21 cellular contexts compared by ENCODE assay signal in genomic region chr7:37546677-37547076, GRCh38.
"Had no signal": no experiment of that assay in that cellular context is flagged by ENCODE, and none has a peak within 500 bp of the region (broad histone marks: within the 10 kb centered on the region; RNA-seq: fewer than 3 reads in every experiment).

No MANE protein-coding gene starts in this region.

- H3K36me3 ChIP-seq: WERI-Rb-1 had no signal

- H3K9me3 Mint-ChIP-seq: activated CD8-positive, alpha-beta T cell treated with anti-CD3 and anti-CD28 coated beads for 36 hours; activated naive CD4-positive, alpha-beta T cell treated with anti-CD3 and anti-CD28 coated beads, Interleukin-2, amount 10 ng/mL, durations not matched to agents 7 days and 5 days; activated naive CD8-positive, alpha-beta T cell treated with anti-CD3 and anti-CD28 coated beads for 36 hours; activated T-helper 2 cell treated with anti-CD3 and anti-CD28 coated beads, Interferon-gamma antibody, Interleukin-2, Interleukin-4, amounts not matched to agents 10 μg/mL and 5 μg/mL and 100 μg/mL, durations not matched to agents 14 hours and 24 hours and 36 hours had no signal

- H3K4me2 ChIP-seq: PC-9 had no signal

- ATAC-seq: activated CD4-positive, alpha-beta T cell treated with anti-CD3 and anti-CD28 coated beads for 36 hours; activated CD8-positive, alpha-beta T cell treated with anti-CD3 and anti-CD28 coated beads for 36 hours; activated T-cell treated with anti-CD3 and anti-CD28 coated beads, Interleukin-2, amount 50 U/mL, for 72 hours had no signal

- H3K36me3 Mint-ChIP-seq: activated naive CD4-positive, alpha-beta T cell treated with anti-CD3 and anti-CD28 coated beads, Interleukin-2, amount 10 ng/mL, durations not matched to agents 7 days and 5 days; activated naive CD8-positive, alpha-beta T cell treated with anti-CD3 and anti-CD28 coated beads for 36 hours had no signal

- H3K4me1 Mint-ChIP-seq: activated CD4-positive, alpha-beta T cell treated with anti-CD3 and anti-CD28 coated beads for 36 hours; activated naive CD4-positive, alpha-beta T cell treated with anti-CD3 and anti-CD28 coated beads, Interleukin-2, amount 10 ng/mL, durations not matched to agents 7 days and 5 days; activated naive CD8-positive, alpha-beta T cell treated with anti-CD3 and anti-CD28 coated beads for 36 hours had no signal

- DNase-seq: activated CD4-positive, alpha-beta T cell treated with anti-CD3 and anti-CD28 coated beads for 36 hours; activated CD4-positive, alpha-beta T cell treated with anti-CD3 and anti-CD28 coated beads, Interleukin-2, amount 50 U/mL, for 1 hour; activated CD8-positive, alpha-beta memory T cell treated with anti-CD3 and anti-CD28 coated beads, Interleukin-2, amount 50 U/mL, for 4 hours; activated CD8-positive, alpha-beta T cell treated with anti-CD3 and anti-CD28 coated beads for 36 hours; activated gamma-delta T cell treated with Interleukin-2 at 50 U/mL for 16 hours; activated naive CD4-positive, alpha-beta T cell treated with anti-CD3 and anti-CD28 coated beads, Interleukin-2, amount 10 ng/mL, durations not matched to agents 7 days and 5 days; activated naive CD8-positive, alpha-beta T cell treated with anti-CD3 and anti-CD28 coated beads for 36 hours; activated T-cell treated with anti-CD3 and anti-CD28 coated beads, Interleukin-2, amount 50 U/mL, for 72 hours; anterior cingulate cortex; central memory CD4-positive, alpha-beta T cell; NCI-H1105 treated with DMSO at 0.1 percent for 48 hours; NCI-H146; NCI-H187 treated with DMSO at 0.1 percent for 48 hours; NCI-H2081 treated with DMSO at 0.1 percent for 48 hours; NCI-H446; SIG-M5; T-helper 2 cell; T1000 had no signal

- H2AFZ ChIP-seq: PC-9 had no signal

- H3K4me3 ChIP-seq: PC-9 had no signal

- H3K4me3 Mint-ChIP-seq: activated CD4-positive, alpha-beta T cell treated with anti-CD3 and anti-CD28 coated beads for 36 hours; activated CD8-positive, alpha-beta T cell treated with anti-CD3 and anti-CD28 coated beads for 36 hours; activated naive CD4-positive, alpha-beta T cell treated with anti-CD3 and anti-CD28 coated beads, Interleukin-2, amount 10 ng/mL, durations not matched to agents 7 days and 5 days; activated naive CD8-positive, alpha-beta T cell treated with anti-CD3 and anti-CD28 coated beads for 36 hours; activated T-cell treated with anti-CD3 and anti-CD28 coated beads, Interleukin-2, amount 50 U/mL, for 72 hours had no signal

- H3K27ac ChIP-seq: PC-9, WERI-Rb-1 had no signal

- H3K27ac Mint-ChIP-seq: activated CD4-positive, alpha-beta T cell treated with anti-CD3 and anti-CD28 coated beads for 36 hours; activated CD8-positive, alpha-beta T cell treated with anti-CD3 and anti-CD28 coated beads for 36 hours; activated naive CD4-positive, alpha-beta T cell treated with anti-CD3 and anti-CD28 coated beads, Interleukin-2, amount 10 ng/mL, durations not matched to agents 7 days and 5 days; activated naive CD8-positive, alpha-beta T cell treated with anti-CD3 and anti-CD28 coated beads for 36 hours; activated T-cell treated with anti-CD3 and anti-CD28 coated beads, Interleukin-2, amount 50 U/mL, for 72 hours; activated T-helper 2 cell treated with anti-CD3 and anti-CD28 coated beads, Interferon-gamma antibody, Interleukin-2, Interleukin-4, amounts not matched to agents 10 μg/mL and 5 μg/mL and 100 μg/mL, durations not matched to agents 14 hours and 24 hours and 36 hours had no signal
